12 cellular contexts compared by ENCODE assay signal in the genomic region with DNA sequence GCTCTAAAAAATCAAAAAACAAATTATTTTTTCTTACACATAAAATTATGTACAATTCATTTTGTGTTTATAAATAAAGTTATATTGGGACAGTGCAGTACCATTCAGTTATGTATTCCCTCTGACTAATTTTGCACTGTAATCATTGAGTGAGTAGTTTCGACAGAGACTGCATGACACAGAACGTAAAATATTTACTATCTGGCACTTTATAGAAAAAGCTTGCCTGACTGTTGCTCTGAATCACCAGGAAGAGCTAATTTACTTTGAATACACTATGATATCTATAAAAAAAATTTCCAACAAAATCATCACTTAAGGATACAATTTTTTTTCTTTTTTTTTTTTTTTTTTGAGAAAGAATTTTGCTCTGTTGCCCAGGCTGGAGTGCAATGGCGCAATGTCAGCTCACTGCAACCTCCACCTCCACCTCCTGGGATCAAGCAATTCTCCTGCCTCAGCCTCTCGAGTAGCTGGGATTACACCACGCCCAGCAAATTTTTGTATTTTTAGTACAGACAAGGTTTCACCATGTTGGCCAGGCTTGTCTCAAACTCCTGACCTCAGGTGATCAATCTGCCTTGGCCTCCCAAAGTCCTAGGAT.
DNase-seq lines count a peak whose midpoint lies in the region; ATAC-seq and TF ChIP-seq lines count a peak whose summit lies in the region.
"Had no signal": no experiment of that assay in that cellular context is flagged by ENCODE, and none has a peak within 500 bp of the region (broad histone marks: within the 10 kb centered on the region; RNA-seq: fewer than 3 reads in every experiment).

No MANE protein-coding gene starts in this region.

- TF ChIP-seq CTCF in NB4 (IDR thresholded peaks at IDR 0.05; ENCODE audit: low read depth, low read length) (no peak), cardiac fibroblast (IDR thresholded peaks at IDR 0.05; ENCODE audit: low read depth, low read length) (no peak)

- DNase-seq in EH (ENCODE audit: low read depth), result peak; percentile 96
- peak; percentile 12 for DNase-seq in NB4 (ENCODE audit: low read depth)
- DNase-seq in cardiac fibroblast (ENCODE audit: low read depth in 2 of 2), result peak; percentile 83 to 96
- peak; percentile 68 for DNase-seq in non-pigmented ciliary epithelial cell (ENCODE audit: low read depth)
- DNase-seq in DMS153 (lab: John Stamatoyannopoulos, UW), result no peak
- DNase-seq in GM19238 (ENCODE audit: insufficient read length, low spot score), result no peak
- no peak for DNase-seq in stimulated activated CD4-positive, alpha-beta T cell treated with anti-CD3 and anti-CD28 coated beads, Interleukin-4, amount 100 ng/mL, for 4 hours
- DNase-seq: activated CD8-positive, alpha-beta T cell treated with anti-CD3 and anti-CD28 coated beads, Interleukin-2, amount 10 ng/mL, durations not matched to agents 7 days and 5 days; CD8-positive, alpha-beta memory T cell; stimulated activated CD4-positive, alpha-beta T cell treated with anti-CD3 and anti-CD28 coated beads, Interleukin-2, amount 100 ng/mL, for 24 hours had no signal

- H3K4me3 ChIP-seq in NB4 (ENCODE audit: low read depth, low read length) (no peak overlapping the region), cardiac fibroblast (replicated peaks in 1 of 2; ENCODE audit: low read depth in 2 of 2, low read length in 2 of 2) (no peak overlapping the region)
- H3K4me3 ChIP-seq: esophagus muscularis mucosa had no signal

- ATAC-seq in GM19467 (IDR thresholded peaks at IDR 0.05; ENCODE audit: unreplicated experiment), result no peak
- ATAC-seq: activated CD8-positive, alpha-beta T cell treated with anti-CD3 and anti-CD28 coated beads, Interleukin-2, amount 10 ng/mL, durations not matched to agents 7 days and 5 days had no signal

- no peak for TF ChIP-seq POLR2A in NB4 (IDR thresholded peaks at IDR 0.05; ENCODE audit: extremely low read depth, insufficient read length)

Comparison
In these comparisons a context has a peak if more than half of its experiments do, and no peak if none do; other contexts are left out.
1. DNase-seq: peak in EH (single experiment), NB4 (single experiment), cardiac fibroblast (2 of 2) and non-pigmented ciliary epithelial cell (single experiment); none in DMS153 (single experiment), GM19238 (single experiment) and stimulated activated CD4-positive, alpha-beta T cell treated with anti-CD3 and anti-CD28 coated beads, Interleukin-4, amount 100 ng/mL, for 4 hours (0 of 2).